In genomic region chr1:63321788-63322247, GRCh38 we compare ENCODE assay signal across 8 cellular contexts. TPM values are rescaled to one million over a fixed set of nuclear protein-coding genes. Genes with fewer than 3 reads are reported as not detected.
A peak's percentile ranks its signal among the peaks of the same experiment; 100 is the strongest.
DNase-seq lines count a peak whose midpoint lies in the region; TF ChIP-seq lines count a peak whose summit lies in the region.

No MANE protein-coding gene starts in this region.

- DNase-seq in activated naive CD4-positive, alpha-beta T cell treated with anti-CD3 and anti-CD28 coated beads for 36 hours, result peak; percentile 32
- no peak for DNase-seq in activated naive CD4-positive, alpha-beta T cell treated with Interleukin-2 at 50 U/mL for 16 hours
- DNase-seq in iPS DF 6.9 (ENCODE audit: low read depth, low spot score), result no peak
- no peak for DNase-seq in HPDE6-E6E7 (ENCODE audit: extremely low spot score)
- DNase-seq in SW 1271 (lab: John Stamatoyannopoulos, UW), result no peak
- DNase-seq in GM19238 (ENCODE audit: insufficient read length, low spot score), result no peak

- H2AFZ ChIP-seq in SU-DHL-6 (ENCODE audit: low read depth, low read length, severe bottlenecking), result peak overlapping the region; percentile 62

- H3K9me2 ChIP-seq in SU-DHL-6 (replicated peaks; ENCODE audit: insufficient read depth, low read length), result no peaks in the 10 kb centered on the region

- intact Hi-C loops in activated naive CD4-positive, alpha-beta T cell treated with anti-CD3 and anti-CD28 coated beads for 36 hours (cut with micrococcal nuclease), result loop anchor here (2.0 to 10.0 kb wide), 5 partner anchors 201 to 885 kb away; partner anchors contain the start of genes EFCAB7, ITGB3BP, PGM1 and ROR1

- H3K9ac ChIP-seq in SU-DHL-6 (ENCODE audit: low read length) (peak overlapping the region; percentile 37; the same call in 1 of the 2 replicates), stomach smooth muscle (ENCODE audit: low read length in 2 of 2) (no peak overlapping the region)

- CTCF ChIA-PET in activated naive CD4-positive, alpha-beta T cell treated with anti-CD3 and anti-CD28 coated beads for 36 hours (lab: Charles Lee), result no interaction called here

- H3K9me3 Mint-ChIP-seq in activated naive CD4-positive, alpha-beta T cell treated with anti-CD3 and anti-CD28 coated beads for 36 hours, result peaks cover 8% of the 10 kb centered on the region

- peak overlapping the region; percentile 54 for H3K27ac Mint-ChIP-seq in activated naive CD4-positive, alpha-beta T cell treated with anti-CD3 and anti-CD28 coated beads for 36 hours

- peak overlapping the region; percentile 72 for H3K4me3 Mint-ChIP-seq in activated naive CD4-positive, alpha-beta T cell treated with anti-CD3 and anti-CD28 coated beads for 36 hours

- H3K27me3 ChIP-seq in SU-DHL-6 (ENCODE audit: low read length) (no peaks in the 10 kb centered on the region), iPS DF 6.9 (ENCODE audit: control insufficient read depth, insufficient read depth, low read length) (no peaks in the 10 kb centered on the region; the same call in 1 of the 2 replicates), stomach smooth muscle (ENCODE audit: control insufficient read depth in 1 of 2, insufficient read depth in 2 of 2, low read length in 2 of 2) (peaks cover 67 to 97% of the 10 kb centered on the region in 2 donors)

- WGBS in iPS DF 6.9 (ENCODE audit: insufficient coverage, insufficient read length), result no CpG with 5 or more reads among the region's 18 CpGs

- no peaks in the 10 kb centered on the region for H3K9me3 ChIP-seq in SU-DHL-6 (ENCODE audit: insufficient read depth, low read length)
- H3K9me3 ChIP-seq in iPS DF 6.9 (ENCODE audit: control insufficient read depth, insufficient read depth, low read length), result no peaks in the 10 kb centered on the region
- no peaks in the 10 kb centered on the region for H3K9me3 ChIP-seq in stomach smooth muscle (ENCODE audit: control insufficient read depth in 2 of 2, low read length in 2 of 2)

- H3K27ac ChIP-seq in SU-DHL-6 (ENCODE audit: low read depth, low read length) (no peak overlapping the region), iPS DF 6.9 (ENCODE audit: low read length) (no peak overlapping the region), stomach smooth muscle (ENCODE audit: low read length) (no peak overlapping the region)

- H4K20me1 ChIP-seq in SU-DHL-6 (ENCODE audit: low read depth, low read length), result no peaks in the 10 kb centered on the region

- H3K79me2 ChIP-seq in SU-DHL-6 (ENCODE audit: insufficient read depth, low read length), result no peaks in the 10 kb centered on the region

- TF ChIP-seq CTCF in SU-DHL-6 (IDR thresholded peaks at IDR 0.05; ENCODE audit: insufficient read depth, low read length, poor library complexity, severe bottlenecking), result no peak

- H3K4me1 ChIP-seq in iPS DF 6.9 (ENCODE audit: control insufficient read depth, insufficient read depth, low read length) (peaks cover 4% of the 10 kb centered on the region; the same call in 1 of the 2 replicates), stomach smooth muscle (ENCODE audit: control insufficient read depth, insufficient read depth, low read length) (peaks cover 34% of the 10 kb centered on the region)

- peak overlapping the region; percentile 59 for H3K4me2 ChIP-seq in SU-DHL-6 (ENCODE audit: low read depth, low read length, poor library complexity, severe bottlenecking)

- peaks cover 12% of the 10 kb centered on the region; the same call in 1 of the 2 replicates for H3F3A ChIP-seq in SU-DHL-6 (ENCODE audit: insufficient read depth)

- H3K4me3 ChIP-seq in SU-DHL-6 (ENCODE audit: insufficient read depth, low read length, poor library complexity, severe bottlenecking), result peak overlapping the region; percentile 42
- peak overlapping the region; percentile 68; the same call in 1 of the 2 replicates for H3K4me3 ChIP-seq in iPS DF 6.9 (ENCODE audit: low read length)
- peak overlapping the region; percentile 46 to 71 for H3K4me3 ChIP-seq in stomach smooth muscle (ENCODE audit: low read length in 2 of 2)

- no peaks in the 10 kb centered on the region for H3K36me3 ChIP-seq in SU-DHL-6 (ENCODE audit: low read length)
- no peaks in the 10 kb centered on the region for H3K36me3 ChIP-seq in iPS DF 6.9 (ENCODE audit: control insufficient read depth, insufficient read depth, low read length)
- H3K36me3 ChIP-seq in stomach smooth muscle (ENCODE audit: control insufficient read depth in 2 of 2, insufficient read depth in 2 of 2, low read length in 2 of 2), result no peaks in the 10 kb centered on the region

- peaks cover 44% of the 10 kb centered on the region for H3K4me1 Mint-ChIP-seq in activated naive CD4-positive, alpha-beta T cell treated with anti-CD3 and anti-CD28 coated beads for 36 hours (ENCODE audit: low read depth)

- H3K36me3 Mint-ChIP-seq in activated naive CD4-positive, alpha-beta T cell treated with anti-CD3 and anti-CD28 coated beads for 36 hours (ENCODE audit: low read depth), result peaks cover 6% of the 10 kb centered on the region

- H3K27me3 Mint-ChIP-seq in activated naive CD4-positive, alpha-beta T cell treated with anti-CD3 and anti-CD28 coated beads for 36 hours (ENCODE audit: low read depth), result peaks cover 66% of the 10 kb centered on the region

RNA-seq across cellular contexts. Expression of gene FOXD3, which starts 0.5 kb away (rescaled TPM):
- not detected for total RNA-seq in activated naive CD4-positive, alpha-beta T cell treated with anti-CD3 and anti-CD28 coated beads for 36 hours

RNA-seq across cellular contexts. Expression of gene ALG6, which starts 45.6 kb away (rescaled TPM):
- total RNA-seq in activated naive CD4-positive, alpha-beta T cell treated with anti-CD3 and anti-CD28 coated beads for 36 hours, result 10 to 100 TPM; 11.0 to 13.5 TPM
